ENCODE assay signal across 1 cellular context in genomic region chr1:150281221-150281757, GRCh38.
TF ChIP-seq lines count a peak whose summit lies in the region.

No MANE protein-coding gene starts in this region.

TF ChIP-seq in H1, 55 proteins besides CTCF, POLR2A, EP300 and RAD21:
- no peak for TF ChIP-seq SAP30 (IDR thresholded peaks at IDR 0.05; ENCODE audit: insufficient read depth, insufficient replicate concordance, low read length)
- peak; percentile 53 for TF ChIP-seq TAF1 (IDR thresholded peaks at IDR 0.05; ENCODE audit: low read depth, low read length)
- no peak for TF ChIP-seq BACH1 (IDR thresholded peaks at IDR 0.05; ENCODE audit: low read length)
- TF ChIP-seq SP2 (IDR thresholded peaks at IDR 0.05; ENCODE audit: low read length), result no peak
- no peak for TF ChIP-seq NANOG (IDR thresholded peaks at IDR 0.05; ENCODE audit: insufficient read depth, low read depth, low read length, poor library complexity, severe bottlenecking)
- TF ChIP-seq CBX5 (IDR thresholded peaks at IDR 0.05; ENCODE audit: low read depth, low read length), result no peak
- TF ChIP-seq KDM1A (IDR thresholded peaks at IDR 0.05; ENCODE audit: borderline replicate concordance, low read length), result no peak
- no peak for TF ChIP-seq HDAC2 (IDR thresholded peaks at IDR 0.05; ENCODE audit: borderline replicate concordance in 1 of 2, low read depth in 2 of 2, low read length in 2 of 2)
- TF ChIP-seq PHF8 (conservative IDR thresholded peaks at IDR 0.05; ENCODE audit: low read depth, low read length), result no peak; the same call in 1 of the 2 replicates
- TF ChIP-seq EZH2 (IDR thresholded peaks at IDR 0.05; ENCODE audit: low read depth, low read length, severe bottlenecking), result no peak
- TF ChIP-seq CBX8 (IDR thresholded peaks at IDR 0.05; ENCODE audit: borderline replicate concordance, low read depth, low read length), result no peak
- peak; percentile 15; the same call in 1 of the 2 replicates for TF ChIP-seq POLR2AphosphoS5 (IDR thresholded peaks at IDR 0.05; ENCODE audit: low read depth, low read length)
- TF ChIP-seq SIN3A (conservative IDR thresholded peaks at IDR 0.05 in 1 of 2, IDR thresholded peaks at IDR 0.05 in 1 of 2; ENCODE audit: low read depth in 1 of 2, low read length in 2 of 2), result peak; percentile 28 to 41; a peak in 1 of 4 replicates
- no peak for TF ChIP-seq CREB1 (IDR thresholded peaks at IDR 0.05)
- TF ChIP-seq, protein P1, sequence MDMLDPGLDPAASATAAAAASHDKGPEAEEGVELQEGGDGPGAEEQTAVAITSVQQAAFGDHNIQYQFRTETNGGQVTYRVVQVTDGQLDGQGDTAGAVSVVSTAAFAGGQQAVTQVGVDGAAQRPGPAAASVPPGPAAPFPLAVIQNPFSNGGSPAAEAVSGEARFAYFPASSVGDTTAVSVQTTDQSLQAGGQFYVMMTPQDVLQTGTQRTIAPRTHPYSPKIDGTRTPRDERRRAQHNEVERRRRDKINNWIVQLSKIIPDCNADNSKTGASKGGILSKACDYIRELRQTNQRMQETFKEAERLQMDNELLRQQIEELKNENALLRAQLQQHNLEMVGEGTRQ (IDR thresholded peaks at IDR 0.05; ENCODE audit: low read length), result no peak
- no peak for TF ChIP-seq POU5F1 (IDR thresholded peaks at IDR 0.05; ENCODE audit: low read depth, low read length)
- no peak for TF ChIP-seq RXRA (IDR thresholded peaks at IDR 0.05; ENCODE audit: insufficient read depth, low read depth, low read length)
- no peak for TF ChIP-seq CTBP2 (IDR thresholded peaks at IDR 0.05; ENCODE audit: borderline replicate concordance, insufficient read depth, insufficient read length, low read length)
- no peak for TF ChIP-seq CHD1 (IDR thresholded peaks at IDR 0.05; ENCODE audit: low read depth, low read length)
- TF ChIP-seq CEBPB (IDR thresholded peaks at IDR 0.05; ENCODE audit: low read depth, low read length), result no peak
- TF ChIP-seq BRCA1 (IDR thresholded peaks at IDR 0.05; ENCODE audit: low read depth, low read length), result no peak
- no peak for TF ChIP-seq YY1 (IDR thresholded peaks at IDR 0.05; ENCODE audit: low read depth, low read length)
- TF ChIP-seq TCF12 (IDR thresholded peaks at IDR 0.05; ENCODE audit: low read depth, low read length), result no peak
- no peak; the same call in 1 of the 2 replicates for TF ChIP-seq RBBP5 (IDR thresholded peaks at IDR 0.05; ENCODE audit: borderline replicate concordance, low read depth, low read length)
- TF ChIP-seq ZNF274 (IDR thresholded peaks at IDR 0.05; ENCODE audit: borderline replicate concordance, extremely low read depth, low read length), result no peak
- no peak for TF ChIP-seq MAFK (IDR thresholded peaks at IDR 0.05; ENCODE audit: low read depth, low read length)
- TF ChIP-seq NRF1 (IDR thresholded peaks at IDR 0.05; ENCODE audit: low read depth, low read length), result no peak
- TF ChIP-seq SP4 (IDR thresholded peaks at IDR 0.05; ENCODE audit: low read length), result no peak
- TF ChIP-seq CHD7 (IDR thresholded peaks at IDR 0.05; ENCODE audit: insufficient replicate concordance, low read length), result peak; percentile 74
- TF ChIP-seq, protein P2, sequence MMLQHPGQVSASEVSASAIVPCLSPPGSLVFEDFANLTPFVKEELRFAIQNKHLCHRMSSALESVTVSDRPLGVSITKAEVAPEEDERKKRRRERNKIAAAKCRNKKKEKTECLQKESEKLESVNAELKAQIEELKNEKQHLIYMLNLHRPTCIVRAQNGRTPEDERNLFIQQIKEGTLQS (IDR thresholded peaks at IDR 0.05; ENCODE audit: insufficient read depth, low read depth, low read length), result no peak
- no peak for TF ChIP-seq FOSL1 (IDR thresholded peaks at IDR 0.05; ENCODE audit: insufficient read depth, low read depth, low read length)
- TF ChIP-seq SUZ12 (IDR thresholded peaks at IDR 0.05; ENCODE audit: low read length), result no peak
